In genomic region chr5:64678400-64678799, GRCh38 we compare ENCODE assay signal across 25 cellular contexts. TPM values are rescaled to one million over a fixed set of nuclear protein-coding genes. Genes with fewer than 3 reads are reported as not detected.
"Had no signal": no experiment of that assay in that cellular context is flagged by ENCODE, and none has a peak within 500 bp of the region (broad histone marks: within the 10 kb centered on the region; RNA-seq: fewer than 3 reads in every experiment).

No MANE protein-coding gene starts in this region.

- FAIRE-seq: pancreas had no signal

- ATAC-seq: natural killer cell treated with Interleukin-12 subunit alpha and Interleukin-12 subunit beta and Interleukin-15 and Interleukin-18, amount 100 ng/mL, for 72 hours; psoas muscle; right cardiac atrium; stimulated activated naive CD8-positive, alpha-beta T cell treated with anti-CD3 and anti-CD28 coated beads, Interleukin-15, Interleukin-2, amounts not matched to agents 100 U/mL and 50 U/mL, for 24 hours; T-helper 17 cell; upper lobe of right lung had no signal

- H2AFZ ChIP-seq: hepatocyte had no signal

- H3K4me2 ChIP-seq: hepatocyte had no signal

- H3K27ac ChIP-seq: hepatocyte, left ventricle myocardium inferior, pancreas, psoas muscle, thyroid gland, upper lobe of right lung had no signal

- H3K79me2 ChIP-seq: hepatocyte had no signal

- DNase-seq: activated CD4-positive, alpha-beta memory T cell treated with anti-CD3 and anti-CD28 coated beads for 36 hours; activated CD4-positive, alpha-beta T cell treated with anti-CD3 and anti-CD28 coated beads for 4 hours; activated CD4-positive, CD25-positive, alpha-beta regulatory T cell; activated effector memory CD4-positive, alpha-beta T cell treated with anti-CD3 and anti-CD28 coated beads, Interleukin-2, amount 50 U/mL, for 16 hours; activated naive CD4-positive, alpha-beta T cell treated with anti-CD3 and anti-CD28 coated beads, Interleukin-2, amount 10 ng/mL, durations not matched to agents 7 days and 5 days; effector memory CD4-positive, alpha-beta T cell; foreskin melanocyte; immature natural killer cell; kidney glomerular epithelial cell; left ventricle myocardium inferior; pancreas; psoas muscle; right cardiac atrium; stimulated activated CD4-positive, alpha-beta T cell treated with anti-CD3 and anti-CD28 coated beads, Interleukin-4, amount 100 ng/mL, for 24 hours; stimulated activated naive CD8-positive, alpha-beta T cell treated with anti-CD3 and anti-CD28 coated beads, Interleukin-15, Interleukin-2, amounts not matched to agents 100 U/mL and 50 U/mL, for 24 hours; T-helper 17 cell; thyroid gland; upper lobe of right lung had no signal

- H3K4me1 ChIP-seq: left ventricle myocardium inferior, pancreas, psoas muscle, thyroid gland, upper lobe of right lung had no signal

- H3K36me3 ChIP-seq: left ventricle myocardium inferior, pancreas, thyroid gland, upper lobe of right lung had no signal

- H3K9me3 ChIP-seq: left ventricle myocardium inferior, pancreas, psoas muscle, thyroid gland, upper lobe of right lung had no signal

- H3K4me3 ChIP-seq: hepatocyte, left ventricle myocardium inferior, pancreas, psoas muscle, thyroid gland, upper lobe of right lung had no signal

- H3K27me3 ChIP-seq: hepatocyte, thyroid gland, upper lobe of right lung had no signal

RNA-seq across cellular contexts. Expression of gene SHISAL2B, which starts 11.9 kb away (rescaled TPM):
- total RNA-seq: activated CD4-positive, alpha-beta memory T cell treated with anti-CD3 and anti-CD28 coated beads for 36 hours; cardiac septum; dermis microvascular lymphatic vessel endothelial cell; hepatocyte; left ventricle myocardium inferior; lung microvascular endothelial cell; natural killer cell treated with Interleukin-12 subunit alpha and Interleukin-12 subunit beta and Interleukin-15 and Interleukin-18, amount 100 ng/mL, for 72 hours; psoas muscle; right cardiac atrium; subcutaneous adipose tissue; T-helper 17 cell; thyroid gland; upper lobe of right lung had no signal
- polyA plus RNA-seq: esophagus, immature natural killer cell, right cardiac atrium had no signal
